17 cellular contexts compared by ENCODE assay signal in the genomic region with DNA sequence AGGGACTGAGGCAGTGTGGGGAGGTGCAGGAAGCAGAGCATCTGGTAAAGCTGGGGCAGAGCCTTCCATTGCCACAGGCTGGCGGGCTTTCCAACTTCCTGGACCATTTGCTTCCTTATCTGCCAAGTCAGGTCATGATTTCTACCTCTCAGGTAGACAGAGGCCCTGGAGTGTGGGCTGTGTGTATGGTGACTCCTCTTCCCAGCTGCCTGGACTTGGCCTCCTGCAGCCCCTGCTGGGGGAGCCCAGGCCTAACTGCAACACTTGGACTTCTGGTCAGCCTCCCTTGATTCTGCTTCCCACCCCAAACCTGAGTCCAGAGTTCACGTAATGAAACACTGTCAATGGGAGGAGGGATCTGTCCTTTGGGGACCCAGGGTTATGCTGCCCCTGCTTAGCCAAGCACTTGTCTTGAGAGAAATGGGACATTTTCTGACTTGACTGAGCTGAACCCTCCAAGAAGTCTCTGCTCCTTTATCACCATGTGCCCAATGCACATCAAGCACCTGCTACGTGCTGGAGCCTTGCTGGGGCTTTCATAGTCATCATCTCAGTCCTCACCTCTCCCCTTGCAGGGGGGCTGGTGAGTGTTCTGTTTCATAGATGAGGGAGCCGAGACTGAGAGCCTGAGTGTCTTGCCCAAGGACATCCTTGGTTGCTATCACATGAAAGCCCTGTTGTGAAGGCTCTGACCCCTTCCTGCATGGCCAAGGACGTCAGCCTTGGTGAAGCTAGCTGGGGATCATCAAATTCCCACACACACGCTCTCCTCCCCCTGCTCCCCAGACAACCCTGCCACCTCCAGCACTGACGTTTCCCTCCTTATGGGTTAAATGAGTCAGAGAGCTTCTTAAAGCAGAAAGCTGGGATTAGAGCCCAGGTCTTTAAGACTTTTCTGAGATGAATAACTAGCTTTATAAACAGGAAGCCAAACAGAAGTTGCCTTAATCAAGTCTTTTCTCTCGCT. TPM values are rescaled to one million over a fixed set of nuclear protein-coding genes. Genes with fewer than 3 reads are reported as not detected.
DNase-seq lines count a peak whose midpoint lies in the region; ATAC-seq and TF ChIP-seq lines count a peak whose summit lies in the region.
"Had no signal": no experiment of that assay in that cellular context is flagged by ENCODE, and none has a peak within 500 bp of the region (broad histone marks: within the 10 kb centered on the region; RNA-seq: fewer than 3 reads in every experiment).

No MANE protein-coding gene starts in this region.

- no peak for ATAC-seq in HG02610 (IDR thresholded peaks at IDR 0.05; ENCODE audit: unreplicated experiment)

- TF ChIP-seq CTCF in fibroblast of pulmonary artery (IDR thresholded peaks at IDR 0.05; ENCODE audit: low read length, missing control alignments): no peak

- no peak overlapping the region for H3K4me3 ChIP-seq in fibroblast of pulmonary artery (replicated peaks; ENCODE audit: low read depth, low read length)
- H3K4me3 ChIP-seq: esophagus muscularis mucosa, PC-9, prostate gland had no signal

- peak; percentile 48 for DNase-seq in A172 (ENCODE audit: low spot score)
- peak; percentile 77 for DNase-seq in GM03348 (ENCODE audit: low spot score)
- peak; percentile 21 for DNase-seq in T1000 (lab: John Stamatoyannopoulos, UW)
- peak; percentile 83 for DNase-seq in fibroblast of pulmonary artery (ENCODE audit: low read depth)
- DNase-seq in T-helper 9 cell: no peak
- no peak for DNase-seq in RKO (ENCODE audit: low spot score)
- DNase-seq in NCI-H128 (lab: John Stamatoyannopoulos, UW; ENCODE audit: unreplicated experiment): no peak
- DNase-seq: activated naive CD4-positive, alpha-beta T cell treated with anti-CD3 and anti-CD28 coated beads, Interleukin-2, amount 10 ng/mL, durations not matched to agents 7 days and 5 days; BE2C; GDM1; stimulated activated CD4-positive, alpha-beta T cell treated with anti-CD3 and anti-CD28 coated beads, Interleukin-2, amount 100 ng/mL, for 24 hours had no signal

RNA-seq across cellular contexts. Expression of gene CLEC2L, which starts 3.4 kb away (rescaled TPM):
- not detected in 2 replicates for total RNA-seq in A172 (2014; rRNA removed; shearing (Covaris generic))
- total RNA-seq: esophagus muscularis mucosa, NCI-H460, PC-9 had no signal

RNA-seq across cellular contexts. Expression of gene KLRG2, which starts 43.4 kb away (rescaled TPM):
- total RNA-seq in A172 (2014; rRNA removed; shearing (Covaris generic)): 0.12 TPM in 1 of 2 replicates, not detected in the other
- total RNA-seq: urinary bladder had no signal

Comparison
In these comparisons a context has a peak if more than half of its experiments do, and no peak if none do; other contexts are left out.
1. DNase-seq: peak in A172 (single experiment), GM03348 (single experiment), T1000 (single experiment) and fibroblast of pulmonary artery (single experiment); none in T-helper 9 cell (single experiment), RKO (single experiment) and NCI-H128 (single experiment).